Comparison of ENCODE assay signal across 1 cellular context in the genomic region with DNA sequence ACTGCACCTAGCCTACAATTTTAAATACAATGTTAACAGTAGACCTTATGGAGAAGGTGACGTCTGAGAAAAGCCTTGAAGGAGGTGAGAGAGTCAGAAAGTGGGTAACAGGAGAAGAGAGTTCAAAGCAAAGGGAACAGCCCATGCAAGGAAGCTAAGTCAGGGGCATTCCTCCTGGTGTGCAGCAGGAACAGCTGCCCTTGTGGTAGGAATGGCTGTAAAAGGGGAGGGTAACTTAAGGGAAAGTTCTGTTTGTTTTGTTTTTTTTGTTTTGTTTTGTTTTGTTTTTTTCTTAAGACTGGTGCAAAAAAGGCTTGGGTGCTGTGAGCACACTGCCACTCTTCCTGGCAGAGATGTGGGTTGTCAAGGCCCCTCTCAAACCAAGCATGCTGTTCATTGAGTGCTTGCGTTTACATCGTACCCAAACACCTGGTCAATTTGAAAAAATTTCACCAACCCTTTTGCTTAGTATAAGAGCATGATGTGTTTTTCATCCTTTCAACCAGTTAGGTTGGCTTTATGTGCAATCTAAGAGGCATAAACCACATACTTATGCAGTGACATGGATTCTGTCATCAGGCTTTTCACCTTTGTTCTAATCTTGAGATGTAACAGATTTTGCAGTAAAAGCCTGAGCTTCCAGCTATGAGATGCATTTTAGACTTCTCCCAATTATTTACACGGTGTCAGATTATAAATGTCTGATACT.
TF ChIP-seq lines count a peak whose summit lies in the region.

No MANE protein-coding gene starts in this region.

TF ChIP-seq in GM23338, 12 proteins besides CTCF, POLR2A, EP300 and RAD21:
- TF ChIP-seq, protein P1, sequence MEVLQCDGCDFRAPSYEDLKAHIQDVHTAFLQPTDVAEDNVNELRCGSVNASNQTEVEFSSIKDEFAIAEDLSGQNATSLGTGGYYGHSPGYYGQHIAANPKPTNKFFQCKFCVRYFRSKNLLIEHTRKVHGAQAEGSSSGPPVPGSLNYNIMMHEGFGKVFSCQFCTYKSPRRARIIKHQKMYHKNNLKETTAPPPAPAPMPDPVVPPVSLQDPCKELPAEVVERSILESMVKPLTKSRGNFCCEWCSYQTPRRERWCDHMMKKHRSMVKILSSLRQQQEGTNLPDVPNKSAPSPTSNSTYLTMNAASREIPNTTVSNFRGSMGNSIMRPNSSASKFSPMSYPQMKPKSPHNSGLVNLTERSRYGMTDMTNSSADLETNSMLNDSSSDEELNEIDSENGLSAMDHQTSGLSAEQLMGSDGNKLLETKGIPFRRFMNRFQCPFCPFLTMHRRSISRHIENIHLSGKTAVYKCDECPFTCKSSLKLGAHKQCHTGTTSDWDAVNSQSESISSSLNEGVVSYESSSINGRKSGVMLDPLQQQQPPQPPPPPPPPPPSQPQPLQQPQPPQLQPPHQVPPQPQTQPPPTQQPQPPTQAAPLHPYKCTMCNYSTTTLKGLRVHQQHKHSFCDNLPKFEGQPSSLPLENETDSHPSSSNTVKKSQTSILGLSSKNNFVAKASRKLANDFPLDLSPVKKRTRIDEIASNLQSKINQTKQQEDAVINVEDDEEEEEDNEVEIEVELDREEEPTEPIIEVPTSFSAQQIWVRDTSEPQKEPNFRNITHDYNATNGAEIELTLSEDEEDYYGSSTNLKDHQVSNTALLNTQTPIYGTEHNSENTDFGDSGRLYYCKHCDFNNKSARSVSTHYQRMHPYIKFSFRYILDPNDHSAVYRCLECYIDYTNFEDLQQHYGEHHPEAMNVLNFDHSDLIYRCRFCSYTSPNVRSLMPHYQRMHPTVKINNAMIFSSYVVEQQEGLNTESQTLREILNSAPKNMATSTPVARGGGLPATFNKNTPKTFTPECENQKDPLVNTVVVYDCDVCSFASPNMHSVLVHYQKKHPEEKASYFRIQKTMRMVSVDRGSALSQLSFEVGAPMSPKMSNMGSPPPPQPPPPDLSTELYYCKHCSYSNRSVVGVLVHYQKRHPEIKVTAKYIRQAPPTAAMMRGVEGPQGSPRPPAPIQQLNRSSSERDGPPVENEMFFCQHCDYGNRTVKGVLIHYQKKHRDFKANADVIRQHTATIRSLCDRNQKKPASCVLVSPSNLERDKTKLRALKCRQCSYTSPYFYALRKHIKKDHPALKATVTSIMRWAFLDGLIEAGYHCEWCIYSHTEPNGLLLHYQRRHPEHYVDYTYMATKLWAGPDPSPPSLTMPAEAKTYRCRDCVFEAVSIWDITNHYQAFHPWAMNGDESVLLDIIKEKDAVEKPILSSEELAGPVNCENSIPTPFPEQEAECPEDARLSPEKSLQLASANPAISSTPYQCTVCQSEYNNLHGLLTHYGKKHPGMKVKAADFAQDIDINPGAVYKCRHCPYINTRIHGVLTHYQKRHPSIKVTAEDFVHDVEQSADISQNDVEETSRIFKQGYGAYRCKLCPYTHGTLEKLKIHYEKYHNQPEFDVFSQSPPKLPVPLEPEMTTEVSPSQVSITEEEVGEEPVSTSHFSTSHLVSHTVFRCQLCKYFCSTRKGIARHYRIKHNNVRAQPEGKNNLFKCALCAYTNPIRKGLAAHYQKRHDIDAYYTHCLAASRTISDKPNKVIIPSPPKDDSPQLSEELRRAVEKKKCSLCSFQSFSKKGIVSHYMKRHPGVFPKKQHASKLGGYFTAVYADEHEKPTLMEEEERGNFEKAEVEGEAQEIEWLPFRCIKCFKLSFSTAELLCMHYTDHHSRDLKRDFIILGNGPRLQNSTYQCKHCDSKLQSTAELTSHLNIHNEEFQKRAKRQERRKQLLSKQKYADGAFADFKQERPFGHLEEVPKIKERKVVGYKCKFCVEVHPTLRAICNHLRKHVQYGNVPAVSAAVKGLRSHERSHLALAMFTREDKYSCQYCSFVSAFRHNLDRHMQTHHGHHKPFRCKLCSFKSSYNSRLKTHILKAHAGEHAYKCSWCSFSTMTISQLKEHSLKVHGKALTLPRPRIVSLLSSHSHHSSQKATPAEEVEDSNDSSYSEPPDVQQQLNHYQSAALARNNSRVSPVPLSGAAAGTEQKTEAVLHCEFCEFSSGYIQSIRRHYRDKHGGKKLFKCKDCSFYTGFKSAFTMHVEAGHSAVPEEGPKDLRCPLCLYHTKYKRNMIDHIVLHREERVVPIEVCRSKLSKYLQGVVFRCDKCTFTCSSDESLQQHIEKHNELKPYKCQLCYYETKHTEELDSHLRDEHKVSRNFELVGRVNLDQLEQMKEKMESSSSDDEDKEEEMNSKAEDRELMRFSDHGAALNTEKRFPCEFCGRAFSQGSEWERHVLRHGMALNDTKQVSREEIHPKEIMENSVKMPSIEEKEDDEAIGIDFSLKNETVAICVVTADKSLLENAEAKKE (CRISPR knock-in tag; IDR thresholded peaks at IDR 0.05), result no peak
- TF ChIP-seq, protein P2, sequence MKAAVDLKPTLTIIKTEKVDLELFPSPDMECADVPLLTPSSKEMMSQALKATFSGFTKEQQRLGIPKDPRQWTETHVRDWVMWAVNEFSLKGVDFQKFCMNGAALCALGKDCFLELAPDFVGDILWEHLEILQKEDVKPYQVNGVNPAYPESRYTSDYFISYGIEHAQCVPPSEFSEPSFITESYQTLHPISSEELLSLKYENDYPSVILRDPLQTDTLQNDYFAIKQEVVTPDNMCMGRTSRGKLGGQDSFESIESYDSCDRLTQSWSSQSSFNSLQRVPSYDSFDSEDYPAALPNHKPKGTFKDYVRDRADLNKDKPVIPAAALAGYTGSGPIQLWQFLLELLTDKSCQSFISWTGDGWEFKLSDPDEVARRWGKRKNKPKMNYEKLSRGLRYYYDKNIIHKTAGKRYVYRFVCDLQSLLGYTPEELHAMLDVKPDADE (IDR thresholded peaks at IDR 0.05), result no peak
- TF ChIP-seq STAT1 (IDR thresholded peaks at IDR 0.05; ENCODE audit: unreplicated experiment) (no peak), ZNF114 (CRISPR knock-in tag; IDR thresholded peaks at IDR 0.05) (no peak), EZH2phosphoT487 (IDR thresholded peaks at IDR 0.05; ENCODE audit: unreplicated experiment) (no peak), POLR2AphosphoS5 (IDR thresholded peaks at IDR 0.05; ENCODE audit: low read depth) (no peak), EZH2 (IDR thresholded peaks at IDR 0.05; ENCODE audit: low read depth, unreplicated experiment) (no peak), JUNB (IDR thresholded peaks at IDR 0.05; ENCODE audit: unreplicated experiment) (no peak), CREB1 (CRISPR knock-in tag; IDR thresholded peaks at IDR 0.05; ENCODE audit: low read depth) (no peak), ZNF331 (CRISPR knock-in tag; IDR thresholded peaks at IDR 0.05; ENCODE audit: low read depth) (no peak), NANOG (IDR thresholded peaks at IDR 0.05; ENCODE audit: borderline replicate concordance) (no peak)
- TF ChIP-seq, protein P3, sequence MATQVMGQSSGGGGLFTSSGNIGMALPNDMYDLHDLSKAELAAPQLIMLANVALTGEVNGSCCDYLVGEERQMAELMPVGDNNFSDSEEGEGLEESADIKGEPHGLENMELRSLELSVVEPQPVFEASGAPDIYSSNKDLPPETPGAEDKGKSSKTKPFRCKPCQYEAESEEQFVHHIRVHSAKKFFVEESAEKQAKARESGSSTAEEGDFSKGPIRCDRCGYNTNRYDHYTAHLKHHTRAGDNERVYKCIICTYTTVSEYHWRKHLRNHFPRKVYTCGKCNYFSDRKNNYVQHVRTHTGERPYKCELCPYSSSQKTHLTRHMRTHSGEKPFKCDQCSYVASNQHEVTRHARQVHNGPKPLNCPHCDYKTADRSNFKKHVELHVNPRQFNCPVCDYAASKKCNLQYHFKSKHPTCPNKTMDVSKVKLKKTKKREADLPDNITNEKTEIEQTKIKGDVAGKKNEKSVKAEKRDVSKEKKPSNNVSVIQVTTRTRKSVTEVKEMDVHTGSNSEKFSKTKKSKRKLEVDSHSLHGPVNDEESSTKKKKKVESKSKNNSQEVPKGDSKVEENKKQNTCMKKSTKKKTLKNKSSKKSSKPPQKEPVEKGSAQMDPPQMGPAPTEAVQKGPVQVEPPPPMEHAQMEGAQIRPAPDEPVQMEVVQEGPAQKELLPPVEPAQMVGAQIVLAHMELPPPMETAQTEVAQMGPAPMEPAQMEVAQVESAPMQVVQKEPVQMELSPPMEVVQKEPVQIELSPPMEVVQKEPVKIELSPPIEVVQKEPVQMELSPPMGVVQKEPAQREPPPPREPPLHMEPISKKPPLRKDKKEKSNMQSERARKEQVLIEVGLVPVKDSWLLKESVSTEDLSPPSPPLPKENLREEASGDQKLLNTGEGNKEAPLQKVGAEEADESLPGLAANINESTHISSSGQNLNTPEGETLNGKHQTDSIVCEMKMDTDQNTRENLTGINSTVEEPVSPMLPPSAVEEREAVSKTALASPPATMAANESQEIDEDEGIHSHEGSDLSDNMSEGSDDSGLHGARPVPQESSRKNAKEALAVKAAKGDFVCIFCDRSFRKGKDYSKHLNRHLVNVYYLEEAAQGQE (IDR thresholded peaks at IDR 0.05; ENCODE audit: unreplicated experiment), result no peak
TF ChIP-seq in GM23338: peak in this region for 0.
